Comparison of ENCODE assay signal across 10 cellular contexts in genomic region chr11:46948378-46949131, GRCh38. TPM values are rescaled to one million over a fixed set of nuclear protein-coding genes. Genes with fewer than 3 reads are reported as not detected.
DNase-seq lines count a peak whose midpoint lies in the region; ATAC-seq and TF ChIP-seq lines count a peak whose summit lies in the region.
"Had no signal": no experiment of that assay in that cellular context is flagged by ENCODE, and none has a peak within 500 bp of the region (broad histone marks: within the 10 kb centered on the region; RNA-seq: fewer than 3 reads in every experiment).

No MANE protein-coding gene starts in this region.

- H3K9me3 ChIP-seq in body of pancreas (no peaks in the 10 kb centered on the region), mucosa of descending colon (no peaks in the 10 kb centered on the region)

- peak overlapping the region; percentile 12; the same call in 1 of the 2 replicates for H3K27ac ChIP-seq in C4-2B
- peak overlapping the region; percentile 54 to 74 (median 62) for H3K27ac ChIP-seq in body of pancreas

- intact Hi-C loops in body of pancreas (cut with DNase I) (no loop called here), mucosa of descending colon (cut with DNase I, micrococcal nuclease) (no loop called here), left cardiac atrium (cut with DNase I) (no loop called here)

- ATAC-seq in body of pancreas (peak; percentile 62), mucosa of descending colon (peak; percentile 95), GM18909 (IDR thresholded peaks at IDR 0.05; ENCODE audit: poor library complexity, unreplicated experiment) (no peak), GM18505 (IDR thresholded peaks at IDR 0.05; ENCODE audit: unreplicated experiment) (no peak), left cardiac atrium (no peak)
- ATAC-seq: effector memory CD8-positive, alpha-beta T cell; naive thymus-derived CD8-positive, alpha-beta T cell had no signal

- DNase-seq in M059J (ENCODE audit: low read depth) (peak; percentile 93), body of pancreas (no peak), mucosa of descending colon (peak in 1 of 3 donors; percentile 33), OCI-M2 (lab: John Stamatoyannopoulos, UW; ENCODE audit: unreplicated experiment) (no peak), left cardiac atrium (no peak)
- DNase-seq: effector memory CD8-positive, alpha-beta T cell; naive thymus-derived CD8-positive, alpha-beta T cell had no signal

- H3K4me1 ChIP-seq in body of pancreas (peaks cover 42% of the 10 kb centered on the region), mucosa of descending colon (ENCODE audit: low read depth) (peaks cover 10% of the 10 kb centered on the region)

- 63 to 68% methylated on average over 4 of the region's 4 CpGs for WGBS in body of pancreas, 2 donors

- H3K36me3 ChIP-seq in body of pancreas (replicated peaks in 1 of 2; ENCODE audit: insufficient read depth in 1 of 2, low read depth in 2 of 2): no peaks in the 10 kb centered on the region
- H3K36me3 ChIP-seq in mucosa of descending colon (ENCODE audit: low read depth): no peaks in the 10 kb centered on the region

- no peaks in the 10 kb centered on the region for H3K27me3 ChIP-seq in body of pancreas

- no peak for TF ChIP-seq CTCF in C4-2B (conservative IDR thresholded peaks at IDR 0.05)
- no peak for TF ChIP-seq CTCF in body of pancreas (IDR thresholded peaks at IDR 0.05)
- TF ChIP-seq CTCF in mucosa of descending colon (IDR thresholded peaks at IDR 0.05): no peak

- H3K4me3 ChIP-seq in body of pancreas (no peak overlapping the region), mucosa of descending colon (no peak overlapping the region)

- TF ChIP-seq POLR2A in body of pancreas (IDR thresholded peaks at IDR 0.05): no peak
- TF ChIP-seq POLR2A in GM18505 (IDR thresholded peaks at IDR 0.05; ENCODE audit: borderline replicate concordance, extremely low read depth, insufficient read depth, insufficient read length): no peak

RNA-seq across cellular contexts. Expression of gene CSTPP1, which starts 12.0 kb away (rescaled TPM):
- total RNA-seq in M059J (2014; rRNA removed; shearing (Covaris generic)): 46.6 and 62.4 TPM in 2 replicates
- total RNA-seq in body of pancreas (10 to 100 TPM; 11.2 to 13.2 TPM), mucosa of descending colon (10 to 100 TPM; 31.9 to 41.1 (median 32.8) TPM), left cardiac atrium (10 to 100 TPM; 11.4 to 12.3 TPM)

RNA-seq across cellular contexts. Expression of gene LRP4, which starts 30.2 kb away (rescaled TPM):
- 0.98 and 1.1 TPM in 2 replicates for total RNA-seq in M059J (2014; rRNA removed; shearing (Covaris generic))
- total RNA-seq in body of pancreas: 10 to 100 TPM; 10.6 to 20.4 TPM
- total RNA-seq in mucosa of descending colon: 10 to 100 TPM; 19.7 to 50.0 (median 35.3) TPM
- 10 to 100 TPM; 20.2 to 21.0 TPM for total RNA-seq in left cardiac atrium
- total RNA-seq: naive thymus-derived CD8-positive, alpha-beta T cell had no signal

Comparison
In these comparisons a context has a peak if more than half of its experiments do, and no peak if none do; other contexts are left out.
1. ATAC-seq: peak in body of pancreas (single experiment) and mucosa of descending colon (single experiment); none in GM18909 (single experiment), GM18505 (single experiment) and left cardiac atrium (0 of 2).